Comparison of ENCODE assay signal across 10 cellular contexts in the genomic region with DNA sequence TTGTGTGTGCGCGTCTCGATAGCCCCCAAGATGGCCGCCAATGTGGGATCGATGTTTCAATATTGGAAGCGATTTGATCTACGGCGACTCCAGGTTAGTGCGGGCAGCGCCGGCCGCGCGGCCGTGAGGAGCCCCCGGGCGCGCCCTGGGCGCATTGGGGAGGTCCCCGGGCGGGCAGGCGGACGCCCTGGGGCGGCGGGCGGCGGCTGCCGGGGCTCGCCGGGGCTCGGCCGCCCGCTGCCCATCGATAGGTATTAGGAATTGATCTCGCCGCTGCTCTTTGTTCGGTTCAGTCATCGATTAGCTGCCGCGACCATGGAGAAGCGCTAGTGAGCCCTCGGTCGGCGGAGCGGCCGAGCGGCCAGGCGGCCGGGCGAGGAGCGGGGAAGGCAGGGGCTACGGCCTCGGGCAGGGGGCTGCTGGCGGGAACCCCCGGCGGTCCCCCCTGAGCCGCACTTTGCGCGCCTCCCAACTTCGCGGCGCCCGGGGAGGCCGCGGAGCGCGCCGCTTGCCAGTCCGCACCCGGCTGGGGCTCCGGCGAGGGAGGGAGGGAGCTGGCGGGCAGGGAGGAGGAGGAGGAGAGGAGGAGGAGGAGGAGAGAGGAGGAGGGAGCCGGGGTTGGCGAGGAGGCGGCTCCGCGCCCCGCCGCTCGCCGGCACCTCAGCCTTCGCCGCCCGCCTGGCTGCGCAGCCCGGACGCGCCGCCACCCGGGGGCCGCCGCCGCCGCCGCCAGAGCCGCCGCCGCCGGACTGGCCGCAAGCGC. TPM values are rescaled to one million over a fixed set of nuclear protein-coding genes. Genes with fewer than 3 reads are reported as not detected.
A peak's percentile ranks its signal among the peaks of the same experiment; 100 is the strongest.
DNase-seq lines count a peak whose midpoint lies in the region; ATAC-seq, FAIRE-seq and TF ChIP-seq lines count a peak whose summit lies in the region.
"Had no signal": no experiment of that assay in that cellular context is flagged by ENCODE, and none has a peak within 500 bp of the region (broad histone marks: within the 10 kb centered on the region; RNA-seq: fewer than 3 reads in every experiment).

A gene (plus strand): TSS at position 18 of the 763 bp plus-strand sequence.

- no peaks in the 10 kb centered on the region for H3K9me3 Mint-ChIP-seq in astrocyte (ENCODE audit: unreplicated experiment)
- H3K9me3 Mint-ChIP-seq in mesothelial cell of epicardium: no peaks in the 10 kb centered on the region

- no peak within 1 kb of the TSS for H2AFZ ChIP-seq in astrocyte (ENCODE audit: low read depth, low read length)

- H3K27ac Mint-ChIP-seq in astrocyte (ENCODE audit: unreplicated experiment) (no peak within 1 kb of the TSS), mesothelial cell of epicardium (peak within 1 kb of the TSS; percentile 79)

- peaks cover 75% of the 10 kb centered on the region for H3K27me3 Mint-ChIP-seq in astrocyte (ENCODE audit: low read depth, unreplicated experiment)
- H3K27me3 Mint-ChIP-seq in mesothelial cell of epicardium (ENCODE audit: low read depth): peaks cover 70% of the 10 kb centered on the region

- H3K36me3 Mint-ChIP-seq in astrocyte (ENCODE audit: low read depth, unreplicated experiment) (no peaks in the 10 kb centered on the region), mesothelial cell of epicardium (no peaks in the 10 kb centered on the region)

- H3K27me3 ChIP-seq in BLaER1 treated with 17β-estradiol and CSF1 and Interleukin-3, amounts not matched to agents 10 nM and 100 nM: peaks cover 90 to 100% (median 99%) of the 10 kb centered on the region in 11 experiments
- H3K27me3 ChIP-seq in astrocyte (ENCODE audit: insufficient read depth, low read length) (peaks cover 77% of the 10 kb centered on the region), gastroesophageal sphincter (peaks cover 97% of the 10 kb centered on the region)

- no peaks in the 10 kb centered on the region for H3K79me2 ChIP-seq in astrocyte (ENCODE audit: insufficient read depth, low read length)

- 0% methylated on average over 12 of the region's 102 CpGs; no CpG with 5 or more reads in 1 of the 2 donors for WGBS in gastroesophageal sphincter (ENCODE audit: low coverage in 1 of 2), 2 donors

- H3K9ac ChIP-seq in BLaER1 treated with 17β-estradiol and CSF1 and Interleukin-3, amounts not matched to agents 10 nM and 100 nM: peak within 1 kb of the TSS in 6 of 11 experiments; percentile 12 to 44 (median 32); a peak in 7 of 22 replicates
- H3K9ac ChIP-seq in astrocyte (ENCODE audit: low read length): no peak within 1 kb of the TSS

- FAIRE-seq in astrocyte (lab: Jason Lieb, UNC): no peak

- peaks cover 0 to 50% (median 24%) of the 10 kb centered on the region in 11 experiments; a peak in 17 of 22 replicates for H4K20me1 ChIP-seq in BLaER1 treated with 17β-estradiol and CSF1 and Interleukin-3, amounts not matched to agents 10 nM and 100 nM
- H4K20me1 ChIP-seq in astrocyte (ENCODE audit: insufficient read depth, low read length): no peaks in the 10 kb centered on the region

- ATAC-seq in gastroesophageal sphincter (no peak), HG02973 (IDR thresholded peaks at IDR 0.05; ENCODE audit: unreplicated experiment) (no peak)

- peak within 1 kb of the TSS; percentile 54 to 73 (median 62) for H3K4me3 ChIP-seq in BLaER1 treated with 17β-estradiol and CSF1 and Interleukin-3, amounts not matched to agents 10 nM and 100 nM
- H3K4me3 ChIP-seq in astrocyte (ENCODE audit: insufficient read depth, low read depth, low read length) (no peak within 1 kb of the TSS), gastroesophageal sphincter (peak within 1 kb of the TSS in 1 of 2 donors; percentile 34)

- peak within 1 kb of the TSS; percentile 83 for H3K4me3 Mint-ChIP-seq in astrocyte (ENCODE audit: unreplicated experiment)
- H3K4me3 Mint-ChIP-seq in mesothelial cell of epicardium: peak within 1 kb of the TSS; percentile 86

- peaks cover 8 to 35% (median 24%) of the 10 kb centered on the region in 10 experiments; a peak in 17 of 20 replicates for H3K4me1 ChIP-seq in BLaER1 treated with 17β-estradiol and CSF1 and Interleukin-3, amounts not matched to agents 10 nM and 100 nM
- H3K4me1 ChIP-seq in astrocyte (ENCODE audit: insufficient read depth, low read length) (no peaks in the 10 kb centered on the region), gastroesophageal sphincter (peaks cover 0 to 40% (median 6%) of the 10 kb centered on the region in 3 donors)

- DNase-seq in HuH-7.5 (ENCODE audit: low spot score) (peak; percentile 38), astrocyte (ENCODE audit: low read depth) (no peak), mesothelial cell of epicardium (ENCODE audit: low spot score in 2 of 2, unreplicated experiment in 2 of 2) (peak; percentile 31 to 65), germinal center (ENCODE audit: low spot score) (no peak)
- DNase-seq in activated CD8-positive, alpha-beta memory T cell treated with anti-CD3 and anti-CD28 coated beads, Interleukin-2, amount 50 U/mL, for 4 hours: no peak

- H3K36me3 ChIP-seq in BLaER1 treated with 17β-estradiol and CSF1 and Interleukin-3, amounts not matched to agents 10 nM and 100 nM: no peaks in the 10 kb centered on the region
- no peaks in the 10 kb centered on the region for H3K36me3 ChIP-seq in astrocyte (ENCODE audit: insufficient read depth, low read length)
- H3K36me3 ChIP-seq in gastroesophageal sphincter: no peaks in the 10 kb centered on the region

- TF ChIP-seq CTCF in astrocyte (IDR thresholded peaks at IDR 0.05; ENCODE audit: insufficient read depth, low read depth, low read length) (no peak), mesothelial cell of epicardium (IDR thresholded peaks at IDR 0.05; ENCODE audit: unreplicated experiment) (no peak), gastroesophageal sphincter (IDR thresholded peaks at IDR 0.05) (no peak)

- no peak for TF ChIP-seq POLR2A in gastroesophageal sphincter (IDR thresholded peaks at IDR 0.05)

- peak within 1 kb of the TSS; percentile 92 to 99 (median 98) for H3K4me2 ChIP-seq in BLaER1 treated with 17β-estradiol and CSF1 and Interleukin-3, amounts not matched to agents 10 nM and 100 nM
- H3K4me2 ChIP-seq in astrocyte (ENCODE audit: low read length): no peak within 1 kb of the TSS

- H3K4me1 Mint-ChIP-seq in astrocyte (ENCODE audit: low read depth, unreplicated experiment) (peaks cover 3% of the 10 kb centered on the region), mesothelial cell of epicardium (peaks cover 58% of the 10 kb centered on the region)

- H3K9me3 ChIP-seq in BLaER1 treated with 17β-estradiol and CSF1 and Interleukin-3, amounts not matched to agents 10 nM and 100 nM (replicated peaks in 1 of 11): no peaks in the 10 kb centered on the region
- H3K9me3 ChIP-seq in astrocyte (ENCODE audit: insufficient read depth, low read depth, low read length) (no peaks in the 10 kb centered on the region), gastroesophageal sphincter (no peaks in the 10 kb centered on the region)

- H3K27ac ChIP-seq in BLaER1 treated with 17β-estradiol and CSF1 and Interleukin-3, amounts not matched to agents 10 nM and 100 nM: no peak within 1 kb of the TSS
- no peak within 1 kb of the TSS for H3K27ac ChIP-seq in astrocyte (ENCODE audit: low read depth, low read length)
- no peak within 1 kb of the TSS for H3K27ac ChIP-seq in gastroesophageal sphincter

- TF ChIP-seq EP300 in gastroesophageal sphincter (IDR thresholded peaks at IDR 0.05): no peak

RNA-seq across cellular contexts. Expression of the gene that starts here (rescaled TPM):
- total RNA-seq in astrocyte (0.07 and 0.30 TPM in 2 replicates), mesothelial cell of epicardium (26.9 to 31.3 TPM (median 28.3 TPM) in 3 replicates), gastroesophageal sphincter (not detected)
- total RNA-seq: renal cortical epithelial cell; T-helper 2 cell treated with Interferon-gamma antibody and Interleukin-4, amounts not matched to agents 100 ng/mL and 5 ng/mL, for 36 hours had no signal

Comparison
In these comparisons a context has a peak if more than half of its experiments do, and no peak if none do; other contexts are left out.
1. RNA of the gene that starts here (total RNA-seq): 26.9 to 31.3 TPM in mesothelial cell of epicardium; 0.07 to 0.30 TPM in astrocyte and not detected in gastroesophageal sphincter; every median in the first group is over 10 times any median in the second.
2. DNase-seq: peak in HuH-7.5 (single experiment) and mesothelial cell of epicardium (2 of 2); none in astrocyte (single experiment), germinal center (single experiment) and activated CD8-positive, alpha-beta memory T cell treated with anti-CD3 and anti-CD28 coated beads, Interleukin-2, amount 50 U/mL, for 4 hours (single experiment).